9 cellular contexts compared by ENCODE assay signal in the genomic region with DNA sequence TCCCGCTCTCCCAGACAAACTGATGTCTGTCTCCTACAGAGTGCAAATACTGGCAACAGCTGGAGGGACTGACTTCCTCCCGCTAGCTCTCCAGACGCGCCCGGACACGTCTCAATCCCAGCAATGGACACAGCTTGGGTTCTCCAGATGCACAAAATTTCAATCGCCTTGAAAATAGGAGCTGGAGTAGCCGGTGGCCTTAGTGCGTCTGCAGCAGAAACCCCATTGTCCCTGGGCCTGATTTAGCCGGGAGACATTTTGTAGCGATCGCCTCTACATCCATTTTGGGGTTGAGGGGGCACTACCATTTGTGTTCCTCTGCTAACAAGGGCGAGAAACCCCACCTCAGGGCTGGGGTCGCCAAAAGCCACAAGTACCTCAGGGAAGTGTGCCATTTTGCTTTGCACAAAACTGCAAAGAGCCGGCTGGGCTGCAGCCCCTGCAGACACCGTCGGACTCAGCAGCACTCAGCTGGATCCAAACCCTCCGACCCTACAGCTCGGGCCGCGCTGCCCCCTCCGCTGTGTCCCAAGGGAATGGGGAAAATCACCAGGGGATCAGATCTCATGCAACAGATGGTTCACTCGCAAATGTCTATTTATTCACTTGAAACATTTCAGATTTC. TPM values are rescaled to one million over a fixed set of nuclear protein-coding genes. Genes with fewer than 3 reads are reported as not detected.
DNase-seq lines count a peak whose midpoint lies in the region; ATAC-seq and TF ChIP-seq lines count a peak whose summit lies in the region.
"Had no signal": no experiment of that assay in that cellular context is flagged by ENCODE, and none has a peak within 500 bp of the region (broad histone marks: within the 10 kb centered on the region; RNA-seq: fewer than 3 reads in every experiment).

No MANE protein-coding gene starts in this region.

- ATAC-seq in GM19351 (IDR thresholded peaks at IDR 0.05; ENCODE audit: unreplicated experiment), result no peak
- no peak for ATAC-seq in GM19452 (IDR thresholded peaks at IDR 0.05; ENCODE audit: unreplicated experiment)

- H3K9ac ChIP-seq in HUES48 (ENCODE audit: low read depth, low read length) (peak overlapping the region; percentile 79), skeletal muscle satellite cell (ENCODE audit: low read depth, low read length) (peak overlapping the region; percentile 7), MM.1S (ENCODE audit: low read length) (no peak overlapping the region)

- peak overlapping the region; percentile 68 for H3K4me2 ChIP-seq in skeletal muscle satellite cell (ENCODE audit: low read length)
- no peak overlapping the region for H3K4me2 ChIP-seq in MM.1S (ENCODE audit: low read depth, low read length)

- H3K79me2 ChIP-seq in MM.1S (ENCODE audit: low read length), result no peaks in the 10 kb centered on the region

- no peaks in the 10 kb centered on the region for H4K20me1 ChIP-seq in MM.1S (ENCODE audit: insufficient read depth, low read length)

- peak overlapping the region; percentile 96 for H3K27ac Mint-ChIP-seq in glutamatergic neuron (ENCODE audit: unreplicated experiment)
- H3K27ac Mint-ChIP-seq: activated naive CD4-positive, alpha-beta T cell treated with anti-CD3 and anti-CD28 coated beads, Interleukin-2, amount 50 U/mL, for 24 hours had no signal

- H2AFZ ChIP-seq in MM.1S (ENCODE audit: low read length), result no peak overlapping the region

- H3K9me3 ChIP-seq in HUES48 (ENCODE audit: control insufficient read depth, insufficient read depth, low read length) (no peaks in the 10 kb centered on the region), skeletal muscle satellite cell (replicated peaks; ENCODE audit: low read length) (no peaks in the 10 kb centered on the region), MM.1S (replicated peaks; ENCODE audit: insufficient read depth, low read length) (no peaks in the 10 kb centered on the region)

- H3K36me3 ChIP-seq in HUES48 (ENCODE audit: control insufficient read depth, insufficient read depth, low read length) (no peaks in the 10 kb centered on the region), skeletal muscle satellite cell (ENCODE audit: insufficient read depth, low read length) (no peaks in the 10 kb centered on the region), MM.1S (replicated peaks; ENCODE audit: insufficient read depth, low read length) (no peaks in the 10 kb centered on the region)

- H3F3A ChIP-seq in MM.1S (ENCODE audit: insufficient read depth, low read length), result no peaks in the 10 kb centered on the region

- H3K9me2 ChIP-seq in MM.1S (replicated peaks; ENCODE audit: insufficient read depth, low read length), result no peaks in the 10 kb centered on the region

- peaks cover 7% of the 10 kb centered on the region for H3K9me3 Mint-ChIP-seq in glutamatergic neuron (ENCODE audit: unreplicated experiment)
- H3K9me3 Mint-ChIP-seq: activated naive CD4-positive, alpha-beta T cell treated with anti-CD3 and anti-CD28 coated beads, Interleukin-2, amount 50 U/mL, for 24 hours had no signal

- peaks cover 50% of the 10 kb centered on the region for H3K4me1 Mint-ChIP-seq in glutamatergic neuron (ENCODE audit: low read depth, unreplicated experiment)

- H3K4me3 ChIP-seq in HUES48 (ENCODE audit: low read depth, low read length), result 0 out of 2 replicates have a peak overlapping the region, but pooled peaks have one; percentile 15
- H3K4me3 ChIP-seq in skeletal muscle satellite cell (ENCODE audit: low read length), result peak overlapping the region; percentile 38
- H3K4me3 ChIP-seq in MM.1S (ENCODE audit: low read length), result no peak overlapping the region

- H3K27me3 ChIP-seq in HUES48 (ENCODE audit: control insufficient read depth, insufficient read depth, low read length) (no peaks in the 10 kb centered on the region), skeletal muscle satellite cell (ENCODE audit: control insufficient read depth, insufficient read depth, low read length) (peaks cover 60% of the 10 kb centered on the region), MM.1S (replicated peaks; ENCODE audit: insufficient read depth, low read length) (no peaks in the 10 kb centered on the region)

- H3K27ac ChIP-seq in HUES48 (ENCODE audit: low read depth, low read length) (peak overlapping the region; percentile 96), MM.1S (ENCODE audit: low read length) (no peak overlapping the region)

- DNase-seq in NCI-H748 treated with DMSO at 0.1 percent for 48 hours (lab: John Stamatoyannopoulos, UW) (peak; percentile 81), glutamatergic neuron (peak; percentile 63), MM.1S (no peak)
- no peak for DNase-seq in stimulated activated CD4-positive, alpha-beta T cell treated with anti-CD3 and anti-CD28 coated beads, Interleukin-15, amount 100 ng/mL, for 24 hours

- H3K36me3 Mint-ChIP-seq in glutamatergic neuron (ENCODE audit: unreplicated experiment), result no peaks in the 10 kb centered on the region
- H3K36me3 Mint-ChIP-seq: activated naive CD4-positive, alpha-beta T cell treated with anti-CD3 and anti-CD28 coated beads, Interleukin-2, amount 50 U/mL, for 24 hours had no signal

- TF ChIP-seq CTCF in glutamatergic neuron (IDR thresholded peaks at IDR 0.05; ENCODE audit: partially characterized antibody, unreplicated experiment) (no peak), MM.1S (IDR thresholded peaks at IDR 0.05; ENCODE audit: low read length) (no peak)

- H3K27me3 Mint-ChIP-seq in glutamatergic neuron (ENCODE audit: unreplicated experiment), result peaks cover 2% of the 10 kb centered on the region

- peak overlapping the region; percentile 82 for H3K4me3 Mint-ChIP-seq in glutamatergic neuron (ENCODE audit: unreplicated experiment)

- H3K4me1 ChIP-seq in HUES48 (ENCODE audit: control insufficient read depth, insufficient read depth, low read length) (peaks cover 50% of the 10 kb centered on the region), skeletal muscle satellite cell (ENCODE audit: control insufficient read depth, insufficient read depth, low read length) (peaks cover 28% of the 10 kb centered on the region), MM.1S (ENCODE audit: low read length) (peaks cover 13% of the 10 kb centered on the region)

RNA-seq across cellular contexts. Expression of a gene that starts 5.9 kb away (rescaled TPM):
- total RNA-seq in glutamatergic neuron (ENCODE audit: unreplicated experiment), result not detected
- not detected in 2 replicates for total RNA-seq in skeletal muscle satellite cell (2012; rRNA removed)

RNA-seq across cellular contexts. Expression of a gene that starts 20.4 kb away (rescaled TPM):
- not detected for total RNA-seq in glutamatergic neuron (ENCODE audit: unreplicated experiment)
- 4.6 TPM in 2 replicates for total RNA-seq in skeletal muscle satellite cell (2012; rRNA removed)

Comparison
In these comparisons a context has a peak if more than half of its experiments do, and no peak if none do; other contexts are left out.
1. DNase-seq: peak in NCI-H748 treated with DMSO at 0.1 percent for 48 hours (single experiment) and glutamatergic neuron (single experiment); none in MM.1S (single experiment) and stimulated activated CD4-positive, alpha-beta T cell treated with anti-CD3 and anti-CD28 coated beads, Interleukin-15, amount 100 ng/mL, for 24 hours (single experiment).